8 cellular contexts compared by ENCODE assay signal in the genomic region with DNA sequence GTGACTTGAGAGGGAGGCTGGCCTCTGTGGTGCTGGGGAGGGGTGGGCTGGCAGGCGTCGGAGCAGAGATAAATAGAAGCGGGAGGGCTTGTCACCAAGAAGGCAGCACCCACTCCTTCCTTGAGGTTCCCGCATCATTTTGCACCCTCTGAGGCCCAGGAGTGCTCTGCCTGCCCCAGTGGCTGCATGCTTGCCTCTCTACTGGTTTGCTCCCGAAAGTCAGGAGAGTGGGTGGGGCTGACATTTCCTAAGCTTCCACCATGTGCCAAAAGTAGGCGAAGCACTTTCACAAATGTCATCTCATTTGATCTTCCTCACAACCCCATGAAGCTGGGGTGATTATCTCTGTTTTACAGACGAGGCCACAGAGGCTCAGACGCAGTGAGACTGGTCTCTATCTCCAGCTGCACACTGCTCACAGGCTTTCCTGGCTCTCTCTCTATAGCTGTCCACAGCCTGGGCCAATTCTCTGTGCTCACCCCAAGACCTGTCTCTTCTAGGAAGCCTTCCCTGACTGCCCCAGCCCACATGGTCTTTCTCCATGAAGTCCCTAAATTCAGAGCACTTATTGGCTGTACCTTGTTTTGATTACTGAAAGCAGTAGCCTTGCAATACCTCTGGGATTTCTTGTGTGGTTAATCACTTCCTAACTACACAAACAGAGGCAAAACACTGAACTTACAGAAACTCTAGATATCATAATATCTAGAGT. TPM values are rescaled to one million over a fixed set of nuclear protein-coding genes. Genes with fewer than 3 reads are reported as not detected.
A peak's percentile ranks its signal among the peaks of the same experiment; 100 is the strongest.
DNase-seq lines count a peak whose midpoint lies in the region; ATAC-seq, FAIRE-seq and TF ChIP-seq lines count a peak whose summit lies in the region.

No MANE protein-coding gene starts in this region.

- H3K27ac Mint-ChIP-seq in MCF 10A (ENCODE audit: low read depth, unreplicated experiment): no peak overlapping the region

- FAIRE-seq in HTR-8/SVneo (lab: Jason Lieb, UNC): no peak

- WGBS in GM23248 (ENCODE audit: low coverage in 1 of 2, low lambda C conversion rate in 2 of 2, missing lambda C conversion rate in 2 of 2), 2 experiments: 83 to 85% methylated on average over 8 of the region's 8 CpGs

- DNase-seq in GF-D8 (lab: John Stamatoyannopoulos, UW): peak; percentile 90
- DNase-seq in GM23248: peak; percentile 55
- peak; percentile 23 for DNase-seq in T-helper 22 cell (ENCODE audit: low read depth)
- DNase-seq in fibroblast of the conjunctiva (ENCODE audit: low read depth): peak; percentile 44
- no peak for DNase-seq in HTR-8/SVneo (ENCODE audit: insufficient read length, low spot score)
- no peak for DNase-seq in MCF 10A (ENCODE audit: unreplicated experiment)
- DNase-seq in cerebellum (ENCODE audit: low spot score): no peak

- H3K4me1 ChIP-seq in GM23248 (ENCODE audit: insufficient read depth): no peaks in the 10 kb centered on the region

- POLR2A ChIA-PET in MCF 10A (lab: Yijun Ruan, JAX): interaction anchor here (0.7 kb wide), 2 partner anchors 38 to 715 kb away, joined by 3 read pairs; no protein-coding TSS in a partner anchor

- no peak overlapping the region for H3K4me2 ChIP-seq in GM23248 (ENCODE audit: unreplicated experiment)

- intact Hi-C loops in MCF 10A (cut with micrococcal nuclease): no loop called here

- BruUV-seq in MCF 10A (replicated peaks; lab: Mats Ljungman, UMichigan): no TSS peak

- peaks cover 6% of the 10 kb centered on the region for H3K36me3 Mint-ChIP-seq in MCF 10A (ENCODE audit: insufficient read depth, unreplicated experiment)

- no peak overlapping the region for H3K9ac ChIP-seq in GM23248

- no peaks in the 10 kb centered on the region for H3K9me2 ChIP-seq in GM23248 (ENCODE audit: insufficient read depth)

- no peak overlapping the region for H2AFZ ChIP-seq in GM23248

- no peaks in the 10 kb centered on the region for H3K27me3 Mint-ChIP-seq in MCF 10A (ENCODE audit: insufficient read depth, unreplicated experiment)

- no peaks in the 10 kb centered on the region for H4K20me1 ChIP-seq in GM23248 (ENCODE audit: insufficient read depth)

- H3K4me1 Mint-ChIP-seq in MCF 10A (ENCODE audit: insufficient read depth, unreplicated experiment): no peaks in the 10 kb centered on the region

- H3K27me3 ChIP-seq in GM23248 (replicated peaks; ENCODE audit: insufficient read depth): no peaks in the 10 kb centered on the region

- H3K9me3 Mint-ChIP-seq in MCF 10A (ENCODE audit: unreplicated experiment): no peaks in the 10 kb centered on the region

- in situ Hi-C loops in GM23248 (cut with MboI): no loop called here

- no peaks in the 10 kb centered on the region for H3K36me3 ChIP-seq in GM23248 (ENCODE audit: low read depth)

- no peak overlapping the region for H3K4me3 ChIP-seq in GM23248

- H3F3A ChIP-seq in GM23248 (ENCODE audit: insufficient read depth): no peaks in the 10 kb centered on the region

- no peaks in the 10 kb centered on the region for H3K9me3 ChIP-seq in GM23248 (ENCODE audit: low read depth)

- H3K4me3 Mint-ChIP-seq in MCF 10A (ENCODE audit: unreplicated experiment): no peak overlapping the region

- no peak for ATAC-seq in GM21528 (IDR thresholded peaks at IDR 0.05; ENCODE audit: low FRiP score, unreplicated experiment)

- no peak for TF ChIP-seq CTCF in MCF 10A (IDR thresholded peaks at IDR 0.05; ENCODE audit: unreplicated experiment)

- no peaks in the 10 kb centered on the region for H3K79me2 ChIP-seq in GM23248 (ENCODE audit: insufficient read depth)

- CTCF ChIA-PET in MCF 10A (lab: Yijun Ruan, JAX): interaction anchor here (0.6 to 0.7 kb wide), 2 partner anchors 82 to 1790 kb away, joined by 3 read pairs; no protein-coding TSS in a partner anchor

- no peak overlapping the region for H3K27ac ChIP-seq in GM23248

RNA-seq across cellular contexts. Expression of a gene that starts 2.6 kb away (rescaled TPM):
- 0.11 TPM in 1 of 2 replicates, not detected in the other for total RNA-seq in GM23248 (2014; rRNA removed; shearing (Covaris generic))
- polyA plus RNA-seq in GM23248 (2016; fragmentation: Nextera tagmentation; extraction: Ambion mirVana): 0.22 TPM in 1 of 2 replicates, not detected in the other
- 1.5 and 2.5 TPM in 2 replicates for total RNA-seq in MCF 10A (2022)
- 3.5 TPM for total RNA-seq in cerebellum

RNA-seq across cellular contexts. Expression of a gene that starts 28.9 kb away (rescaled TPM):
- 2.4 TPM in 1 of 2 replicates, not detected in the other for total RNA-seq in GM23248 (2014; rRNA removed; shearing (Covaris generic))
- polyA plus RNA-seq in GM23248 (2016; fragmentation: Nextera tagmentation; extraction: Ambion mirVana): 2.0 and 2.8 TPM in 2 replicates
- total RNA-seq in MCF 10A (2022) (not detected in 2 replicates), cerebellum (10.5 TPM)

Comparison
In these comparisons a context has a peak if more than half of its experiments do, and no peak if none do; other contexts are left out.
1. DNase-seq: peak in GF-D8 (single experiment), GM23248 (single experiment), T-helper 22 cell (single experiment) and fibroblast of the conjunctiva (single experiment); none in HTR-8/SVneo (single experiment), MCF 10A (single experiment) and cerebellum (single experiment).